27 cellular contexts compared by ENCODE assay signal in the genomic region with DNA sequence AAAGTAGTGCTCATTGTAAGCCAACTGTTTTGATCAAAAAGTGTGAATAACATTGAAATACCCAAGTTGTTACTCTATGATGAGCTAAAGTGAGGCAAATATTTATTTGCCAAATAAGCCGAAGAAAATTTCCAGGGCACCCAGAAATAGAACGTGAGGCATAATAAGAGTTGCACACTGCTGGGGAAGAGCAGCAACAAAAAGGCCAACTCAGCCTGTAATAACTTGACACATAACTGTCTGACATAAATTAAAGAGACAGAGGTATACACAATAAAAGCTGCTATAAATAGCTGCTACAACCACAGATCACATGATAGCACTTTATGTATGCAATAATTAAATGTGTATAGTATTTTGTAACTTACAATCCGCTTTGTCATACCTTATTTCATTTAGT.
"Had no signal": no experiment of that assay in that cellular context is flagged by ENCODE, and none has a peak within 500 bp of the region (broad histone marks: within the 10 kb centered on the region; RNA-seq: fewer than 3 reads in every experiment).

No MANE protein-coding gene starts in this region.

- H3K4me3 ChIP-seq: body of pancreas, esophagus squamous epithelium, left lung, lung, right lobe of liver, skin epidermis, vagina had no signal

- H3K36me3 Mint-ChIP-seq: activated CD8-positive, alpha-beta memory T cell treated with anti-CD3 and anti-CD28 coated beads, Interleukin-2, amount 10 ng/mL, durations not matched to agents 7 days and 5 days; activated naive CD4-positive, alpha-beta T cell treated with anti-CD3 and anti-CD28 coated beads, Interleukin-2, amount 10 ng/mL, durations not matched to agents 7 days and 5 days; type B pancreatic cell had no signal

- H3K27me3 Mint-ChIP-seq: activated CD4-positive, alpha-beta memory T cell treated with anti-CD3 and anti-CD28 coated beads, Interleukin-2, amount 10 ng/mL, durations not matched to agents 7 days and 5 days; activated CD4-positive, alpha-beta T cell treated with anti-CD3 and anti-CD28 coated beads, Interleukin-2, amount 10 ng/mL, durations not matched to agents 7 days and 5 days; activated CD8-positive, alpha-beta memory T cell treated with anti-CD3 and anti-CD28 coated beads, Interleukin-2, amount 10 ng/mL, durations not matched to agents 7 days and 5 days; activated naive CD4-positive, alpha-beta T cell treated with anti-CD3 and anti-CD28 coated beads, Interleukin-2, amount 10 ng/mL, durations not matched to agents 7 days and 5 days; type B pancreatic cell had no signal

- H3K27ac ChIP-seq: body of pancreas, epithelial cell of prostate, esophagus squamous epithelium, left lung, right lobe of liver, skin epidermis, vagina, VCaP had no signal

- H3K9me3 ChIP-seq: body of pancreas, esophagus squamous epithelium, left lung, right lobe of liver, vagina had no signal

- H3K4me1 ChIP-seq: left lung had no signal

- H3K4me3 Mint-ChIP-seq: activated CD4-positive, alpha-beta memory T cell treated with anti-CD3 and anti-CD28 coated beads, Interleukin-2, amount 10 ng/mL, durations not matched to agents 7 days and 5 days; activated CD4-positive, alpha-beta T cell treated with anti-CD3 and anti-CD28 coated beads, Interleukin-2, amount 10 ng/mL, durations not matched to agents 7 days and 5 days; activated CD8-positive, alpha-beta memory T cell treated with anti-CD3 and anti-CD28 coated beads, Interleukin-2, amount 10 ng/mL, durations not matched to agents 7 days and 5 days; activated naive CD4-positive, alpha-beta T cell treated with anti-CD3 and anti-CD28 coated beads, Interleukin-2, amount 10 ng/mL, durations not matched to agents 7 days and 5 days; T-helper 1 cell treated with Interleukin-12 subunit alpha and Interleukin-12 subunit beta and Interleukin-4 antibody, amounts not matched to agents 30 μg/mL and 1 μg/mL, for 36 hours; type B pancreatic cell had no signal

- H3K27me3 ChIP-seq: body of pancreas, esophagus squamous epithelium, left lung, vagina had no signal

- H3K27ac Mint-ChIP-seq: activated CD4-positive, alpha-beta memory T cell treated with anti-CD3 and anti-CD28 coated beads, Interleukin-2, amount 10 ng/mL, durations not matched to agents 7 days and 5 days; activated CD4-positive, alpha-beta T cell treated with anti-CD3 and anti-CD28 coated beads, Interleukin-2, amount 10 ng/mL, durations not matched to agents 7 days and 5 days; activated CD8-positive, alpha-beta memory T cell treated with anti-CD3 and anti-CD28 coated beads, Interleukin-2, amount 10 ng/mL, durations not matched to agents 7 days and 5 days; activated naive CD4-positive, alpha-beta T cell treated with anti-CD3 and anti-CD28 coated beads, Interleukin-2, amount 10 ng/mL, durations not matched to agents 7 days and 5 days; T-helper 1 cell treated with Interleukin-12 subunit alpha and Interleukin-12 subunit beta and Interleukin-4 antibody, amounts not matched to agents 30 μg/mL and 1 μg/mL, for 36 hours; type B pancreatic cell had no signal

- H3K36me3 ChIP-seq: esophagus squamous epithelium, left lung, right lobe of liver, vagina had no signal

- H3K9me3 Mint-ChIP-seq: activated CD4-positive, alpha-beta memory T cell treated with anti-CD3 and anti-CD28 coated beads, Interleukin-2, amount 10 ng/mL, durations not matched to agents 7 days and 5 days; activated CD4-positive, alpha-beta T cell treated with anti-CD3 and anti-CD28 coated beads, Interleukin-2, amount 10 ng/mL, durations not matched to agents 7 days and 5 days; activated naive CD4-positive, alpha-beta T cell treated with anti-CD3 and anti-CD28 coated beads, Interleukin-2, amount 10 ng/mL, durations not matched to agents 7 days and 5 days; nephron; T-helper 1 cell treated with Interleukin-12 subunit alpha and Interleukin-12 subunit beta and Interleukin-4 antibody, amounts not matched to agents 30 μg/mL and 1 μg/mL, for 36 hours; type B pancreatic cell had no signal

- DNase-seq: activated CD4-positive, alpha-beta memory T cell treated with anti-CD3 and anti-CD28 coated beads, Interleukin-2, amount 10 ng/mL, durations not matched to agents 7 days and 5 days; activated CD4-positive, alpha-beta T cell treated with anti-CD3 and anti-CD28 coated beads, Interleukin-2, amount 10 ng/mL, durations not matched to agents 7 days and 5 days; activated CD8-positive, alpha-beta memory T cell treated with anti-CD3 and anti-CD28 coated beads, Interleukin-2, amount 10 ng/mL, durations not matched to agents 7 days and 5 days; activated effector memory CD4-positive, alpha-beta T cell treated with anti-CD3 and anti-CD28 coated beads, Interleukin-2, amount 50 U/mL, for 16 hours; activated naive CD4-positive, alpha-beta T cell treated with anti-CD3 and anti-CD28 coated beads, Interleukin-2, amount 10 ng/mL, durations not matched to agents 7 days and 5 days; anterior cingulate cortex; body of pancreas; effector CD8-positive, alpha-beta T cell; esophagus squamous epithelium; foreskin melanocyte; left lung; mesendoderm; right lobe of liver; stimulated activated CD4-positive, alpha-beta T cell treated with anti-CD3 and anti-CD28 coated beads, Interleukin-12 subunit alpha, Interleukin-12 subunit beta, amount 100 ng/mL, for 4 hours; stimulated activated CD4-positive, alpha-beta T cell treated with anti-CD3 and anti-CD28 coated beads, Interleukin-4, amount 100 ng/mL, for 1 hour; stimulated activated naive CD8-positive, alpha-beta T cell treated with anti-CD3 and anti-CD28 coated beads, Interleukin-15, Interleukin-2, amounts not matched to agents 100 U/mL and 50 U/mL, for 24 hours; substantia nigra; SW 1271; T-helper 9 cell had no signal
